In the genomic region with DNA sequence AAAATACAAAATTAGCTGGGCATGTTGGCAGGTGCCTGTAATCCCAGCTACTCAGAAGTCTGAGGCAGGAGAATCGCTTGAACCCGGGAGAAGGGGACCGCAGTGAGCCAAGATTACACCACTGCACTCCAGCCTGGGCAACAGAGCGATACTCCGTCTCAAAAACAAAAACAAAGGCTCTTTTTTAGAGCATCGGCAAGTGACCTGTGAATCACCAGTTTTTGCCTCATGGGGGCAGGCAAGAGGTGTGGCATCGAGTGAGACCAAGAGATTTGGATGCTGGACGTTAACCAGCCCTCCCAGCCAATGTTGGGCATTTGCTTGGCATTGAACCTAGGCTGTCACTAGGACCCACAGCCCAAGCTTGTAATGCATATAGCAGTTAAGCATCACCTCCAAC, we compare ENCODE assay signal across 1 cellular context.
TF ChIP-seq lines count a peak whose summit lies in the region.

No MANE protein-coding gene starts in this region.

TF ChIP-seq in H1, 55 proteins besides CTCF, POLR2A, EP300 and RAD21 (continued from another document):
- TF ChIP-seq CHD7 (IDR thresholded peaks at IDR 0.05; ENCODE audit: insufficient replicate concordance, low read length) (no peak), CEBPB (IDR thresholded peaks at IDR 0.05; ENCODE audit: low read depth, low read length) (no peak), CREB1 (IDR thresholded peaks at IDR 0.05) (no peak), PHF8 (conservative IDR thresholded peaks at IDR 0.05; ENCODE audit: low read depth, low read length) (no peak), GABPA (IDR thresholded peaks at IDR 0.05; ENCODE audit: borderline replicate concordance, insufficient read depth, low read length) (no peak)
